19 cellular contexts compared by ENCODE assay signal in the genomic region with DNA sequence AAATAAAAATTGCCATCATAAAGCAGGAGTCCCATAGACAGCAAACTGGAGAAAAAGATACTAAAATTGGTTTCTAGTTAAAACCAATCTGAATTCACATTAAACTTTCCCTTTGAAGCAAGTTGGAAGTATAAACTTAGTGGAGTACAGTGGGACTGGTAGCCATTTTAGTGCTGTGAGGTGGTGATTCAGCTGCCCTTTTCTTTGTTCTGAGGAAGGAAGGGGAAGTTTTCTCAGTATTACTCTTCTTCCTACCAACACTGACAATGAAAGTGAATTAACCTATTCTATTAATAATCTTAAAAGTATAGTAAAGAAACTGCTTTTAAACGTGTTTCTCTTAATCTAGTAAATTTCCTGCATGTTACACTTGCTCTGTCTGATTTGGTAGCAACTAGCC. TPM values are rescaled to one million over a fixed set of nuclear protein-coding genes. Genes with fewer than 3 reads are reported as not detected.
DNase-seq lines count a peak whose midpoint lies in the region; ATAC-seq and TF ChIP-seq lines count a peak whose summit lies in the region.
"Had no signal": no experiment of that assay in that cellular context is flagged by ENCODE, and none has a peak within 500 bp of the region (broad histone marks: within the 10 kb centered on the region; RNA-seq: fewer than 3 reads in every experiment).

No MANE protein-coding gene starts in this region.

- H3K27me3 Mint-ChIP-seq in activated naive CD8-positive, alpha-beta T cell: no peaks in the 10 kb centered on the region

- TF ChIP-seq POLR2A in stomach (IDR thresholded peaks at IDR 0.05): no peak

- DNase-seq in GM12865 (ENCODE audit: low read depth) (peak; percentile 32), NCI-H187 treated with DMSO at 0.1 percent for 48 hours (lab: John Stamatoyannopoulos, UW) (no peak), stomach (no peak), SJCRH30 (no peak), RPMI8226 (no peak)
- DNase-seq: activated CD4-positive, alpha-beta T cell treated with anti-CD3 and anti-CD28 coated beads, Interleukin-2, amount 50 U/mL, for 4 hours; activated effector memory CD4-positive, alpha-beta T cell treated with anti-CD3 and anti-CD28 coated beads, Interleukin-2, amount 50 U/mL, for 16 hours; body of pancreas; dorsolateral prefrontal cortex; GDM1; NCI-H1694; NCI-H524; stimulated activated CD4-positive, alpha-beta T cell treated with anti-CD3 and anti-CD28 coated beads, Interleukin-2, amount 100 ng/mL, for 24 hours; transverse colon had no signal

- TF ChIP-seq CTCF in GM12865 (IDR thresholded peaks at IDR 0.05; ENCODE audit: insufficient read depth, low read depth, low read length, missing control alignments): no peak
- TF ChIP-seq CTCF in stomach (IDR thresholded peaks at IDR 0.05): no peak

- ATAC-seq in GM19395 (IDR thresholded peaks at IDR 0.05; ENCODE audit: unreplicated experiment) (peak; percentile 69), HG02885 (IDR thresholded peaks at IDR 0.05; ENCODE audit: poor library complexity, unreplicated experiment) (peak; percentile 74)
- ATAC-seq: body of pancreas had no signal

- H3K4me1 ChIP-seq in stomach (no peaks in the 10 kb centered on the region), SJCRH30 (no peaks in the 10 kb centered on the region)
- H3K4me1 ChIP-seq: body of pancreas, esophagus muscularis mucosa, transverse colon had no signal

- WGBS in stomach, 5 donors: 39 to 76% (median 64%) methylated on average over 1 of the region's 1 CpG

- no peak overlapping the region for H3K27ac ChIP-seq in stomach
- H3K27ac ChIP-seq in SJCRH30: no peak overlapping the region
- H3K27ac ChIP-seq: body of pancreas, dorsolateral prefrontal cortex, esophagus muscularis mucosa, neutrophil, transverse colon had no signal

- H3K36me3 Mint-ChIP-seq in activated naive CD8-positive, alpha-beta T cell: no peaks in the 10 kb centered on the region

- H3K4me3 ChIP-seq in GM12865 (ENCODE audit: low read depth, low read length) (no peak overlapping the region), stomach (no peak overlapping the region), SJCRH30 (no peak overlapping the region)
- H3K4me3 ChIP-seq: body of pancreas, dorsolateral prefrontal cortex, esophagus muscularis mucosa, transverse colon had no signal

- H3K4me1 Mint-ChIP-seq in activated naive CD8-positive, alpha-beta T cell (ENCODE audit: low read depth): peaks cover 1% of the 10 kb centered on the region

- no peak overlapping the region for H3K4me3 Mint-ChIP-seq in activated naive CD8-positive, alpha-beta T cell

- intact Hi-C loops in stomach (cut with DNase I; ENCODE audit: low total_unique reads): no loop called here

- no peak for TF ChIP-seq EP300 in stomach (IDR thresholded peaks at IDR 0.05)

- H3K27me3 ChIP-seq in stomach: no peaks in the 10 kb centered on the region
- H3K27me3 ChIP-seq in SJCRH30: no peaks in the 10 kb centered on the region
- H3K27me3 ChIP-seq: body of pancreas, esophagus muscularis mucosa, neutrophil, transverse colon had no signal

- no peaks in the 10 kb centered on the region for H3K9me3 Mint-ChIP-seq in activated naive CD8-positive, alpha-beta T cell (ENCODE audit: low read depth)

- H3K9me3 ChIP-seq in stomach: no peaks in the 10 kb centered on the region
- H3K9me3 ChIP-seq in SJCRH30 (replicated peaks): no peaks in the 10 kb centered on the region
- H3K9me3 ChIP-seq: body of pancreas, esophagus muscularis mucosa, neutrophil, transverse colon had no signal

- peaks cover 0 to 31% (median 30%) of the 10 kb centered on the region in 4 donors for H3K36me3 ChIP-seq in stomach
- no peaks in the 10 kb centered on the region for H3K36me3 ChIP-seq in SJCRH30
- H3K36me3 ChIP-seq: transverse colon had no signal

- H3K27ac Mint-ChIP-seq in activated naive CD8-positive, alpha-beta T cell: peak overlapping the region; percentile 16

RNA-seq across cellular contexts. Expression of a gene that starts 36.7 kb away (rescaled TPM):
- total RNA-seq in stomach: 10 to 100 TPM in 1 of 5 donors, 1 to 10 TPM in 3, under 1 TPM in 1; 0.58 to 26.4 (median 8.8) TPM
- polyA plus RNA-seq in stomach: 1 to 10 TPM; 1.2 to 6.9 (median 3.9) TPM
- 13.5 and 15.8 TPM in 2 replicates for total RNA-seq in SJCRH30 (2014; rRNA removed; shearing (Covaris generic))

RNA-seq across cellular contexts. Expression of a gene that starts 48.1 kb away (rescaled TPM):
- 10 to 100 TPM in 4 of 5 donors, 1 to 10 TPM in 1; 4.3 to 27.2 (median 12.9) TPM for total RNA-seq in stomach
- 1 to 10 TPM; 6.3 to 8.9 (median 7.2) TPM for polyA plus RNA-seq in stomach
- 22.7 and 24.2 TPM in 2 replicates for total RNA-seq in SJCRH30 (2014; rRNA removed; shearing (Covaris generic))
